In the genomic region with DNA sequence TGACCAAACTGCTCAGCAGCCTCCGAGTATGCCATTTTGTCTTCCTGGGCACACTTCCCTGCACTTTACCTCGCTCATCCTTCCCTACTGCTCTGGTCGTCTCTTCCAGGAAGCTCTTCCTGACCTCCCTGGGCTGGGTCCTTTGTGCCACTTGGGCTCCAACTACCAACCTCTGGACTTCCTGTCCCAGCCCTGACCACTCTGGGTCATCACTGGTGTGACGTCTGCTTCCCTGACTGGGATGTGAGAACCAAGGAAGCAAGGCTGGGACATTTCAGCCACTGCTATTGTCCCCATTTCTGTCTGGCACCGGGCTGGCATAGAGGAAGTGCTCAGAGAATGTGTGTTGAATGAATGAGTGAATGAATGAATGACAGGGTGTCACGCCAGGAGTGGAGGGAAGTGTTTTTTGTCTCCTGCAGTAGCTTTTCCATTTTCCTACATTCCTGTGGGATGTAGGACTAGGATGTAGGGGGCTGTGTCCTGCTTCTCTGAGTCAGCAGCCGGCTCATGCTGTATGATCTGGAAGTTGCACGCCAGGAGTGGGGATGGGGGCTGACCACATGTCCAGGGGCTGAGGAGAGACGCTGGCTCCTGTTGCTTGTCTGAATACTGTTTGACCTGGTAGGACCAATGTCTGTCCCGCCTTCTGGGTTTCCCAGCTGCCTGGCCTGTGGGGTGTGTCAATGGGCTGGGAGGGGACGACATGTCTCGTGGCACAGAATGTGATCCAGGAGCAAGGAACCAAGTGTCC, we compare ENCODE assay signal across 20 cellular contexts. TPM values are rescaled to one million over a fixed set of nuclear protein-coding genes. Genes with fewer than 3 reads are reported as not detected.
DNase-seq lines count a peak whose midpoint lies in the region; ATAC-seq, FAIRE-seq and TF ChIP-seq lines count a peak whose summit lies in the region.
"Had no signal": no experiment of that assay in that cellular context is flagged by ENCODE, and none has a peak within 500 bp of the region (broad histone marks: within the 10 kb centered on the region; RNA-seq: fewer than 3 reads in every experiment).

No MANE protein-coding gene starts in this region.

- peak overlapping the region; percentile 64 for H3K9ac ChIP-seq in astrocyte (ENCODE audit: low read length)
- no peak overlapping the region for H3K9ac ChIP-seq in subcutaneous abdominal adipose tissue (ENCODE audit: low read length in 5 of 5)
- no peak overlapping the region for H3K9ac ChIP-seq in colonic mucosa (ENCODE audit: low read depth in 2 of 2, low read length in 2 of 2)
- H3K9ac ChIP-seq: GM23248 had no signal

- H3K4me2 ChIP-seq in astrocyte (ENCODE audit: low read length), result peak overlapping the region; percentile 69

- H3K4me1 ChIP-seq in astrocyte (ENCODE audit: insufficient read depth, low read length) (peaks cover 51% of the 10 kb centered on the region), right cardiac atrium (ENCODE audit: control insufficient read depth, insufficient read depth, low read length) (peaks cover 1% of the 10 kb centered on the region), subcutaneous abdominal adipose tissue (ENCODE audit: control insufficient read depth in 5 of 5, insufficient read depth in 5 of 5, low read length in 5 of 5) (peaks cover 0 to 74% (median 5%) of the 10 kb centered on the region in 5 donors), colonic mucosa (no peaks in the 10 kb centered on the region), prostate gland (replicated peaks) (no peaks in the 10 kb centered on the region)

- DNase-seq in HT1080 (ENCODE audit: low read depth), result peak; percentile 81
- DNase-seq in astrocyte (ENCODE audit: low read depth), result peak; percentile 86
- no peak for DNase-seq in right cardiac atrium
- no peak for DNase-seq in GM13977 (ENCODE audit: low spot score)
- DNase-seq in colonic mucosa, result no peak
- no peak for DNase-seq in prostate gland (ENCODE audit: low spot score)
- DNase-seq: activated CD8-positive, alpha-beta T cell treated with anti-CD3 and anti-CD28 coated beads, Interleukin-2, amount 10 ng/mL, durations not matched to agents 7 days and 5 days; activated naive CD4-positive, alpha-beta T cell treated with anti-CD3 and anti-CD28 coated beads, Interleukin-2, amount 10 ng/mL, durations not matched to agents 7 days and 5 days; activated T-cell treated with anti-CD3 and anti-CD28 coated beads, Interleukin-2, amount 50 U/mL, for 4 hours; GM23248; Kasumi-1; NCI-H1105 treated with DMSO at 0.1 percent for 48 hours; NCI-H2171; OCI-M1 had no signal

- no peaks in the 10 kb centered on the region for H4K20me1 ChIP-seq in astrocyte (ENCODE audit: insufficient read depth, low read length)

- peak overlapping the region; percentile 28 for H3K4me3 Mint-ChIP-seq in astrocyte (ENCODE audit: unreplicated experiment)
- H3K4me3 Mint-ChIP-seq: activated CD8-positive, alpha-beta T cell treated with anti-CD3 and anti-CD28 coated beads, Interleukin-2, amount 10 ng/mL, durations not matched to agents 7 days and 5 days; activated naive CD4-positive, alpha-beta T cell treated with anti-CD3 and anti-CD28 coated beads, Interleukin-2, amount 10 ng/mL, durations not matched to agents 7 days and 5 days; activated T-cell treated with anti-CD3 and anti-CD28 coated beads, Interleukin-2, amount 50 U/mL, for 4 hours had no signal

- H3K36me3 Mint-ChIP-seq in astrocyte (ENCODE audit: low read depth, unreplicated experiment), result peaks cover 13% of the 10 kb centered on the region
- H3K36me3 Mint-ChIP-seq: activated naive CD4-positive, alpha-beta T cell treated with anti-CD3 and anti-CD28 coated beads, Interleukin-2, amount 10 ng/mL, durations not matched to agents 7 days and 5 days had no signal

- in situ Hi-C loops in GM13977 (cut with MboI; ENCODE audit: low pct_unique_long_range_greater_than_20kb, low sequenced_read_pairs, unreplicated experiment), result no loop called here

- TF ChIP-seq POLR2A in prostate gland (IDR thresholded peaks at IDR 0.05), result no peak

- H3K27ac ChIP-seq in astrocyte (ENCODE audit: low read depth, low read length), result peak overlapping the region; percentile 74
- H3K27ac ChIP-seq in right cardiac atrium (ENCODE audit: low read length), result peak overlapping the region; percentile 38
- peak overlapping the region; percentile 57 for H3K27ac ChIP-seq in subcutaneous abdominal adipose tissue (ENCODE audit: low read depth, low read length)
- no peak overlapping the region for H3K27ac ChIP-seq in colonic mucosa
- H3K27ac ChIP-seq in prostate gland, result no peak overlapping the region
- H3K27ac ChIP-seq: GM23248 had no signal

- peaks cover 32% of the 10 kb centered on the region for H3K4me1 Mint-ChIP-seq in astrocyte (ENCODE audit: low read depth, unreplicated experiment)

- intact Hi-C loops in right cardiac atrium (cut with DNase I) (no loop called here), colonic mucosa (cut with DNase I) (no loop called here), prostate gland (cut with DNase I) (no loop called here)

- 48% methylated on average over 12 of the region's 12 CpGs for WGBS in right cardiac atrium
- WGBS in prostate gland, result 64% methylated on average over 12 of the region's 12 CpGs

- H3K4me3 ChIP-seq in astrocyte (ENCODE audit: insufficient read depth, low read depth, low read length) (no peak overlapping the region), right cardiac atrium (ENCODE audit: low read length) (no peak overlapping the region), subcutaneous abdominal adipose tissue (ENCODE audit: low read depth in 1 of 5, low read length in 5 of 5) (no peak overlapping the region), colonic mucosa (no peak overlapping the region), prostate gland (no peak overlapping the region)
- H3K4me3 ChIP-seq: GM23248 had no signal

- no peaks in the 10 kb centered on the region for H3K9me3 ChIP-seq in astrocyte (ENCODE audit: insufficient read depth, low read depth, low read length)
- no peaks in the 10 kb centered on the region for H3K9me3 ChIP-seq in right cardiac atrium (ENCODE audit: control insufficient read depth, low read length)
- H3K9me3 ChIP-seq in subcutaneous abdominal adipose tissue (ENCODE audit: control insufficient read depth in 5 of 5, low read length in 5 of 5), result no peaks in the 10 kb centered on the region
- no peaks in the 10 kb centered on the region for H3K9me3 ChIP-seq in colonic mucosa
- H3K9me3 ChIP-seq in prostate gland, result no peaks in the 10 kb centered on the region

- peak overlapping the region; percentile 51 for H2AFZ ChIP-seq in astrocyte (ENCODE audit: low read depth, low read length)
- H2AFZ ChIP-seq: GM23248 had no signal

- H3K79me2 ChIP-seq in astrocyte (ENCODE audit: insufficient read depth, low read length), result no peaks in the 10 kb centered on the region

- ATAC-seq in right cardiac atrium, result peak; percentile 23 to 54
- ATAC-seq: activated CD8-positive, alpha-beta T cell treated with anti-CD3 and anti-CD28 coated beads, Interleukin-2, amount 10 ng/mL, durations not matched to agents 7 days and 5 days; activated T-cell treated with anti-CD3 and anti-CD28 coated beads, Interleukin-2, amount 50 U/mL, for 4 hours had no signal

- H3K27ac Mint-ChIP-seq in astrocyte (ENCODE audit: unreplicated experiment), result peak overlapping the region; percentile 87
- H3K27ac Mint-ChIP-seq: activated CD8-positive, alpha-beta T cell treated with anti-CD3 and anti-CD28 coated beads, Interleukin-2, amount 10 ng/mL, durations not matched to agents 7 days and 5 days; activated naive CD4-positive, alpha-beta T cell treated with anti-CD3 and anti-CD28 coated beads, Interleukin-2, amount 10 ng/mL, durations not matched to agents 7 days and 5 days had no signal

- H3K9me3 Mint-ChIP-seq in astrocyte (ENCODE audit: unreplicated experiment), result no peaks in the 10 kb centered on the region
- H3K9me3 Mint-ChIP-seq: activated naive CD4-positive, alpha-beta T cell treated with anti-CD3 and anti-CD28 coated beads, Interleukin-2, amount 10 ng/mL, durations not matched to agents 7 days and 5 days; activated T-cell treated with anti-CD3 and anti-CD28 coated beads, Interleukin-2, amount 50 U/mL, for 4 hours had no signal

- peaks cover 10% of the 10 kb centered on the region for H3K27me3 Mint-ChIP-seq in astrocyte (ENCODE audit: low read depth, unreplicated experiment)

- no peaks in the 10 kb centered on the region for H3K27me3 ChIP-seq in astrocyte (ENCODE audit: insufficient read depth, low read length)
- no peaks in the 10 kb centered on the region for H3K27me3 ChIP-seq in right cardiac atrium (ENCODE audit: control insufficient read depth, insufficient read depth)
- H3K27me3 ChIP-seq in subcutaneous abdominal adipose tissue (ENCODE audit: control insufficient read depth in 5 of 5, insufficient read depth in 4 of 5, low read length in 5 of 5), result peaks cover 11 to 34% (median 16%) of the 10 kb centered on the region in 5 donors
- no peaks in the 10 kb centered on the region for H3K27me3 ChIP-seq in colonic mucosa
- H3K27me3 ChIP-seq in prostate gland (replicated peaks; ENCODE audit: insufficient read depth), result peaks cover 2% of the 10 kb centered on the region

- TF ChIP-seq CTCF in astrocyte (IDR thresholded peaks at IDR 0.05; ENCODE audit: insufficient read depth, low read depth, low read length) (no peak), GM13977 (IDR thresholded peaks at IDR 0.05; ENCODE audit: extremely low read depth, insufficient read depth, missing control alignments) (no peak), colonic mucosa (IDR thresholded peaks at IDR 0.05) (no peak), prostate gland (IDR thresholded peaks at IDR 0.05) (no peak)

- FAIRE-seq in astrocyte (lab: Jason Lieb, UNC), result no peak
- FAIRE-seq: colon had no signal

- H3K36me3 ChIP-seq in astrocyte (ENCODE audit: insufficient read depth, low read length) (no peaks in the 10 kb centered on the region), subcutaneous abdominal adipose tissue (ENCODE audit: control insufficient read depth in 5 of 5, insufficient read depth in 5 of 5, low read length in 5 of 5) (peaks cover 0 to 14% (median 6%) of the 10 kb centered on the region in 5 donors), colonic mucosa (no peaks in the 10 kb centered on the region), prostate gland (no peaks in the 10 kb centered on the region)

RNA-seq across cellular contexts. Expression of gene NOVA2, which starts 14.7 kb away (rescaled TPM):
- 0.47 and 0.59 TPM in 2 replicates for total RNA-seq in HT1080 (2014; rRNA removed; shearing (Covaris generic))
- 0.10 and 0.14 TPM in 2 replicates for polyA plus RNA-seq in HT1080 (2015; cell fraction: cytosol; rRNA removed)
- polyA plus RNA-seq in HT1080 (2015; cell fraction: nucleus; rRNA removed), result 0.11 and 0.26 TPM in 2 replicates
- 10.7 and 11.1 TPM in 2 replicates for total RNA-seq in astrocyte
- total RNA-seq in right cardiac atrium, result 1 to 10 TPM; 3.8 to 5.4 (median 3.9) TPM
- polyA plus RNA-seq in right cardiac atrium, result 3.3 TPM
- total RNA-seq in colonic mucosa, result 1 to 10 TPM in 1 of 2 donors, under 1 TPM in 1; 0.72 to 1.1 TPM
- total RNA-seq in prostate gland, result 1 to 10 TPM in 1 of 2 donors, under 1 TPM in 1; 0.87 to 3.1 TPM
- total RNA-seq: activated CD8-positive, alpha-beta T cell treated with anti-CD3 and anti-CD28 coated beads, Interleukin-2, amount 10 ng/mL, durations not matched to agents 7 days and 5 days; activated T-cell treated with anti-CD3 and anti-CD28 coated beads, Interleukin-2, amount 50 U/mL, for 4 hours; fibroblast of villous mesenchyme; GM23248 had no signal
- polyA plus RNA-seq: GM23248 had no signal

RNA-seq across cellular contexts. Expression of gene CCDC61, which starts 36.3 kb away (rescaled TPM):
- total RNA-seq in HT1080 (2014; rRNA removed; shearing (Covaris generic)), result 4.7 and 8.7 TPM in 2 replicates
- polyA plus RNA-seq in HT1080 (2015; cell fraction: cytosol; rRNA removed), result 9.1 and 11.8 TPM in 2 replicates
- 22.5 and 28.0 TPM in 2 replicates for polyA plus RNA-seq in HT1080 (2015; cell fraction: nucleus; rRNA removed)
- total RNA-seq in astrocyte (6.6 and 6.7 TPM in 2 replicates), right cardiac atrium (10 to 100 TPM in 1 of 4 donors, 1 to 10 TPM in 3; 7.1 to 12.7 (median 9.6) TPM), colonic mucosa (10 to 100 TPM; 14.4 to 32.2 TPM), prostate gland (10 to 100 TPM; 22.9 to 23.7 TPM)
- 7.9 TPM for polyA plus RNA-seq in right cardiac atrium

RNA-seq across cellular contexts. Expression of gene NANOS2, which starts 44.4 kb away (rescaled TPM):
- total RNA-seq in HT1080 (2014; rRNA removed; shearing (Covaris generic)), result not detected in 2 replicates
- not detected in 2 replicates for polyA plus RNA-seq in HT1080 (2015; cell fraction: cytosol; rRNA removed)
- not detected in 2 replicates for polyA plus RNA-seq in HT1080 (2015; cell fraction: nucleus; rRNA removed)
- total RNA-seq in astrocyte (not detected in 2 replicates), right cardiac atrium (not detected), colonic mucosa (not detected), prostate gland (1 to 10 TPM in 1 of 2 donors, not detected in 1; 4.1 TPM)
- not detected for polyA plus RNA-seq in right cardiac atrium
- total RNA-seq: activated CD8-positive, alpha-beta T cell treated with anti-CD3 and anti-CD28 coated beads, Interleukin-2, amount 10 ng/mL, durations not matched to agents 7 days and 5 days; activated T-cell treated with anti-CD3 and anti-CD28 coated beads, Interleukin-2, amount 50 U/mL, for 4 hours; fibroblast of villous mesenchyme; GM23248; kidney epithelial cell; mononuclear cell; SK-MEL-5 had no signal
- polyA plus RNA-seq: GM23248 had no signal

RNA-seq across cellular contexts. Expression of gene MYPOP, which starts 56.5 kb away (rescaled TPM):
- total RNA-seq in HT1080 (2014; rRNA removed; shearing (Covaris generic)), result 2.2 and 4.4 TPM in 2 replicates
- polyA plus RNA-seq in HT1080 (2015; cell fraction: cytosol; rRNA removed), result 3.3 and 4.7 TPM in 2 replicates
- 3.4 and 3.8 TPM in 2 replicates for polyA plus RNA-seq in HT1080 (2015; cell fraction: nucleus; rRNA removed)
- 11.0 and 11.7 TPM in 2 replicates for total RNA-seq in astrocyte
- 10 to 100 TPM in 3 of 4 donors, 1 to 10 TPM in 1; 9.1 to 15.4 (median 12.9) TPM for total RNA-seq in right cardiac atrium
- 9.3 TPM for polyA plus RNA-seq in right cardiac atrium
- total RNA-seq in colonic mucosa, result 1 to 10 TPM; 8.9 to 9.0 TPM
- total RNA-seq in prostate gland, result 1 to 10 TPM; 8.7 to 9.1 TPM

Comparison
In these comparisons a context has a peak if more than half of its experiments do, and no peak if none do; other contexts are left out.
1. DNase-seq: peak in HT1080 (single experiment) and astrocyte (single experiment); none in right cardiac atrium (0 of 3), GM13977 (single experiment), colonic mucosa (single experiment) and prostate gland (single experiment).
2. H3K27ac ChIP-seq: peak in astrocyte (single experiment), right cardiac atrium (single experiment) and subcutaneous abdominal adipose tissue (single experiment); none in colonic mucosa (single experiment) and prostate gland (0 of 2).